Comparison of ENCODE assay signal across 9 cellular contexts in genomic region chr15:30984542-30984941, GRCh38. TPM values are rescaled to one million over a fixed set of nuclear protein-coding genes. Genes with fewer than 3 reads are reported as not detected.
DNase-seq lines count a peak whose midpoint lies in the region; ATAC-seq, FAIRE-seq and TF ChIP-seq lines count a peak whose summit lies in the region.
"Had no signal": no experiment of that assay in that cellular context is flagged by ENCODE, and none has a peak within 500 bp of the region (broad histone marks: within the 10 kb centered on the region; RNA-seq: fewer than 3 reads in every experiment).

No MANE protein-coding gene starts in this region.

- H3K4me1 ChIP-seq in Peyer's patch (peaks cover 5 to 48% (median 13%) of the 10 kb centered on the region in 4 donors), gastroesophageal sphincter (peaks cover 6 to 87% (median 29%) of the 10 kb centered on the region in 3 donors), gastrocnemius medialis (peaks cover 82 to 83% of the 10 kb centered on the region in 2 donors)

- no peak for TF ChIP-seq EP300 in gastroesophageal sphincter (IDR thresholded peaks at IDR 0.05)

- H3K27me3 ChIP-seq in Peyer's patch (no peaks in the 10 kb centered on the region), gastroesophageal sphincter (no peaks in the 10 kb centered on the region), gastrocnemius medialis (no peaks in the 10 kb centered on the region)

- TF ChIP-seq POLR2A in Peyer's patch (IDR thresholded peaks at IDR 0.05) = no peak
- no peak for TF ChIP-seq POLR2A in gastroesophageal sphincter (IDR thresholded peaks at IDR 0.05)
- no peak for TF ChIP-seq POLR2A in gastrocnemius medialis (IDR thresholded peaks at IDR 0.05)

- H3K36me3 ChIP-seq in Peyer's patch (peaks cover 0 to 31% (median 0%) of the 10 kb centered on the region in 3 donors), gastroesophageal sphincter (peaks cover 0 to 40% of the 10 kb centered on the region in 2 donors), gastrocnemius medialis (peaks cover 0 to 7% of the 10 kb centered on the region in 2 donors)

- ATAC-seq in gastroesophageal sphincter = no peak
- no peak for ATAC-seq in gastrocnemius medialis
- ATAC-seq in HG02798 (IDR thresholded peaks at IDR 0.05; ENCODE audit: poor library complexity, unreplicated experiment) = no peak

- H3K9me3 ChIP-seq in Peyer's patch (no peaks in the 10 kb centered on the region), gastroesophageal sphincter (no peaks in the 10 kb centered on the region), gastrocnemius medialis (no peaks in the 10 kb centered on the region)

- FAIRE-seq in RCC 7860 (lab: Jason Lieb, UNC) = no peak

- 40 to 45% methylated on average over 6 of the region's 6 CpGs for WGBS in gastroesophageal sphincter (ENCODE audit: low coverage in 1 of 2), 2 donors

- TF ChIP-seq CTCF in GM12864 (IDR thresholded peaks at IDR 0.05; ENCODE audit: low read depth, low read length, missing control alignments) (no peak), Peyer's patch (IDR thresholded peaks at IDR 0.05) (no peak), gastroesophageal sphincter (IDR thresholded peaks at IDR 0.05) (no peak), gastrocnemius medialis (IDR thresholded peaks at IDR 0.05 in 4 of 5, conservative IDR thresholded peaks at IDR 0.05 in 1 of 5) (no peak)

- intact Hi-C loops in gastrocnemius medialis (cut with DNase I; ENCODE audit: low total_unique reads) = no loop called here

- in situ Hi-C loops in gastrocnemius medialis (cut with MboI; ENCODE audit: low sequenced_read_pairs in 4 of 4) = loop anchor here in 2 of 4 donors (10.0 to 25.0 kb wide), 2 partner anchors 80 to 378 kb away; partner anchors contain the start of gene FAN1 (in 1 of the 2)

- no peak for DNase-seq in GM12864 (ENCODE audit: low read depth)
- DNase-seq in Peyer's patch = no peak
- no peak for DNase-seq in gastrocnemius medialis
- no peak for DNase-seq in RCC 7860 (ENCODE audit: low spot score)
- DNase-seq in activated naive CD4-positive, alpha-beta T cell treated with Interleukin-2 at 50 U/mL for 16 hours = no peak
- no peak for DNase-seq in ureter (ENCODE audit: low spot score)
- DNase-seq: stimulated activated CD4-positive, alpha-beta T cell treated with anti-CD3 and anti-CD28 coated beads, Interleukin-2, amount 100 ng/mL, for 48 hours had no signal

- H3K27ac ChIP-seq in Peyer's patch (peak overlapping the region in 3 of 4 donors; percentile 20 to 59 (median 27)), gastroesophageal sphincter (peak overlapping the region in 3 of 4 donors; percentile 34 to 51 (median 48)), gastrocnemius medialis (peak overlapping the region; percentile 46 to 96 (median 80))

- H3K4me3 ChIP-seq in GM12864 (ENCODE audit: low read depth, low read length) (peak overlapping the region; percentile 7; the same call in 1 of the 2 replicates), Peyer's patch (no peak overlapping the region), gastroesophageal sphincter (no peak overlapping the region), gastrocnemius medialis (peak overlapping the region in 1 of 4 donors; percentile 1)

RNA-seq across cellular contexts. Expression of gene MTMR10, which starts 6.9 kb away (rescaled TPM):
- total RNA-seq in Peyer's patch (10 to 100 TPM; 42.9 to 56.4 (median 48.9) TPM), gastroesophageal sphincter (10 to 100 TPM; 25.4 to 35.0 (median 32.4) TPM), gastrocnemius medialis (10 to 100 TPM; 36.6 to 63.4 (median 40.4) TPM), ureter (38.9 TPM)

Comparison
In these comparisons a context has a peak if more than half of its experiments do, and no peak if none do; other contexts are left out.
1. H3K27ac ChIP-seq: peak in every context shown above with its lines; median percentile 80 in gastrocnemius medialis; 48 in gastroesophageal sphincter; 27 in Peyer's patch.